In genomic region chr17:41691031-41691777, GRCh38 we compare ENCODE assay signal across 10 cellular contexts. TPM values are rescaled to one million over a fixed set of nuclear protein-coding genes. Genes with fewer than 3 reads are reported as not detected.
DNase-seq lines count a peak whose midpoint lies in the region; ATAC-seq and TF ChIP-seq lines count a peak whose summit lies in the region.
"Had no signal": no experiment of that assay in that cellular context is flagged by ENCODE, and none has a peak within 500 bp of the region (broad histone marks: within the 10 kb centered on the region; RNA-seq: fewer than 3 reads in every experiment).

No MANE protein-coding gene starts in this region.

- H3K9ac ChIP-seq in BLaER1 (peak overlapping the region; percentile 100; the same call in 1 of the 2 replicates), HUES64 (ENCODE audit: low read depth, low read length) (no peak overlapping the region)

- H3K4me2 ChIP-seq in BLaER1: peak overlapping the region; percentile 94

- H3K27ac ChIP-seq in BLaER1 (no peak overlapping the region), HUES64 (ENCODE audit: low read depth, low read length) (peak overlapping the region; percentile 95; the same call in 1 of the 2 replicates), muscle layer of duodenum (ENCODE audit: low read length) (no peak overlapping the region)
- H3K27ac ChIP-seq: SJSA1 had no signal

- peaks cover 46% of the 10 kb centered on the region for H3K4me1 Mint-ChIP-seq in brain

- peaks cover 18% of the 10 kb centered on the region for H3K27me3 Mint-ChIP-seq in brain

- peak overlapping the region; percentile 95 to 98 (median 97) for H3K4me3 Mint-ChIP-seq in brain

- H4K20me1 ChIP-seq in BLaER1: peaks cover 52% of the 10 kb centered on the region

- WGBS in HUES64: 96% methylated on average over 10 of the region's 10 CpGs

- peaks cover 43% of the 10 kb centered on the region for H3K36me3 Mint-ChIP-seq in brain

- no peak for ATAC-seq in HG03045 (IDR thresholded peaks at IDR 0.05; ENCODE audit: unreplicated experiment)

- peak overlapping the region; percentile 96 for H3K4me3 ChIP-seq in BLaER1
- no peak overlapping the region for H3K4me3 ChIP-seq in HUES64 (ENCODE audit: low read length)
- H3K4me3 ChIP-seq in muscle layer of duodenum (ENCODE audit: low read depth in 1 of 2, low read length in 2 of 2): peak overlapping the region; percentile 77 to 87

- peaks cover 3% of the 10 kb centered on the region for H3K9me3 ChIP-seq in BLaER1
- no peaks in the 10 kb centered on the region for H3K9me3 ChIP-seq in HUES64 (ENCODE audit: insufficient read depth, low read depth, low read length)
- no peaks in the 10 kb centered on the region for H3K9me3 ChIP-seq in muscle layer of duodenum (ENCODE audit: control insufficient read depth in 1 of 2, low read length in 2 of 2)

- H3K4me1 ChIP-seq in BLaER1 (peaks cover 32% of the 10 kb centered on the region), HUES64 (ENCODE audit: insufficient read depth, low read length) (peaks cover 7% of the 10 kb centered on the region; the same call in 1 of the 2 replicates), muscle layer of duodenum (ENCODE audit: control insufficient read depth in 1 of 2, insufficient read depth in 2 of 2, low read length in 2 of 2) (peaks cover 19 to 30% of the 10 kb centered on the region in 2 donors)

- H3K27me3 ChIP-seq in BLaER1 (no peaks in the 10 kb centered on the region), HUES64 (ENCODE audit: insufficient read depth, low read length) (no peaks in the 10 kb centered on the region), muscle layer of duodenum (ENCODE audit: low read depth, low read length) (no peaks in the 10 kb centered on the region)
- H3K27me3 ChIP-seq: SJSA1 had no signal

- H3K36me3 ChIP-seq in BLaER1 (peaks cover 62% of the 10 kb centered on the region), HUES64 (ENCODE audit: insufficient read depth, low read length) (peaks cover 46% of the 10 kb centered on the region), muscle layer of duodenum (ENCODE audit: control insufficient read depth in 1 of 2, insufficient read depth in 2 of 2, low read length in 2 of 2) (peaks cover 35 to 57% of the 10 kb centered on the region in 2 donors)

- peak overlapping the region in 3 of 5 experiments; percentile 3 to 100 (median 58) for H3K27ac Mint-ChIP-seq in brain

- no peak for TF ChIP-seq CTCF in brain (conservative IDR thresholded peaks at IDR 0.05)

- peaks cover 0 to 2% (median 0%) of the 10 kb centered on the region in 5 experiments for H3K9me3 Mint-ChIP-seq in brain

- no peak for DNase-seq in NOMO-1 treated with dmso at 0.1 percent for 144 hours (lab: John Stamatoyannopoulos, UW; ENCODE audit: unreplicated experiment)
- DNase-seq in NCI-H1048 (lab: John Stamatoyannopoulos, UW): no peak
- DNase-seq in SHP77 (lab: John Stamatoyannopoulos, UW): no peak
- DNase-seq: anterior cingulate cortex had no signal

RNA-seq across cellular contexts. Expression of gene EIF1, which starts 2.5 kb away (rescaled TPM):
- polyA plus RNA-seq in HUES64 (2013, experiment 1 of 2): 462 TPM
- 461 TPM for polyA plus RNA-seq in HUES64 (2013, experiment 2 of 2)
- polyA plus RNA-seq in brain (ENCODE audit: insufficient read depth, low read depth, low replicate concordance): 1,760 TPM

RNA-seq across cellular contexts. Expression of gene GAST, which starts 20.9 kb away (rescaled TPM):
- polyA plus RNA-seq in HUES64 (2013, experiment 1 of 2): not detected
- not detected for polyA plus RNA-seq in HUES64 (2013, experiment 2 of 2)
- polyA plus RNA-seq in brain (ENCODE audit: insufficient read depth, low read depth, low replicate concordance): not detected

RNA-seq across cellular contexts. Expression of gene HAP1, which starts 43.2 kb away (rescaled TPM):
- 0.60 TPM for polyA plus RNA-seq in HUES64 (2013, experiment 1 of 2)
- polyA plus RNA-seq in HUES64 (2013, experiment 2 of 2): 0.95 TPM
- 3.9 TPM for polyA plus RNA-seq in brain (ENCODE audit: insufficient read depth, low read depth, low replicate concordance)
